20 cellular contexts compared by ENCODE assay signal in the genomic region with DNA sequence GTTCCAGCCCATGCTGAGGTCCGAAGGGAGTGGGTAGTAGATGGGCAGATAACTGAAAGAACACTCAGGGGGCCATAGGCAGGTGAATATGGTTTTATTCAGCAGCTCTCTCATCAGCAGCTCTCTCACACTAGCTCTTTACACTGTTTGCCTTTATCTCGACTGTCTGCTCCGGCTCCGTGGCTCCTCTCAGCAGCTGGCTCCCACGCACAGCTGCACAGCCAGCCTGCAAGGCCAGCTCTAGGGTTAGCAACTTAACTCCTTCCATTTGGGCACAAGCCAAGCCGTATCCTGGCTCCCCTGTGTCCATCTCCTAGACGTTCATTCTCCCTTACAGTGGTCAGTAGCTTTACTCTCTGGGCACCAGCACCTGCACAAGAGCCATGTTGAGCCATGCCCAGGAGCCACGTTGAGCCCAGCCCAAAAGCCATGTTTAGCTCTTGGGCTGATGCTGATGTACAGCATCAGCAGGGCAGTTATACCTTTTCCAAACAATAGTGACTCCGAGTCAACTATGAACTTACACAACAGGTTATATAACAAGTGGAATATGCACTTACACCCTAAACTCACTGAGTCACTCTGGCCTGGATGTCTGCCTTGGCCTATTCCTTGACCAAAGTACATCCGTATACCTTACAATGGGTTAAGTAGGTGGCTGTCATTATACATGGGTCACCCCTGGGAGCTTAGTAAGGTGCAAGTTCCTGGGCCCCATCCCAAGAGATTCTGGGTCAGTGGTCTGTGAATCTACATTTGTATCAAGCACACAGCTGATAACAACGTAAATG. TPM values are rescaled to one million over a fixed set of nuclear protein-coding genes. Genes with fewer than 3 reads are reported as not detected.
DNase-seq lines count a peak whose midpoint lies in the region; TF ChIP-seq lines count a peak whose summit lies in the region.
"Had no signal": no experiment of that assay in that cellular context is flagged by ENCODE, and none has a peak within 500 bp of the region (broad histone marks: within the 10 kb centered on the region; RNA-seq: fewer than 3 reads in every experiment).

No MANE protein-coding gene starts in this region.

- no peak for TF ChIP-seq CTCF in hepatocyte (IDR thresholded peaks at IDR 0.05; ENCODE audit: poor library complexity)

- DNase-seq in Karpas-422 (peak; percentile 82), hepatocyte (ENCODE audit: low spot score) (no peak), KG1 (lab: John Stamatoyannopoulos, UW) (no peak), SW480 (ENCODE audit: low spot score) (no peak), hypothalamus (lab: John Stamatoyannopoulos, UW) (no peak), T-helper 9 cell (no peak)
- DNase-seq: ACHN; BE2C; Calu3; CD4-positive, alpha-beta memory T cell; DMS79 treated with DMSO at 0.1 percent for 48 hours; GF-D8; GOT3; H7; HFFc6 had no signal

- H3K27ac ChIP-seq in BLaER1 (no peak overlapping the region), Karpas-422 (ENCODE audit: low read length) (peak overlapping the region; percentile 34), hepatocyte (peak overlapping the region; percentile 75)
- H3K27ac ChIP-seq in BLaER1 treated with 17β-estradiol and CSF1 and Interleukin-3, amounts not matched to agents 10 nM and 100 nM: peak overlapping the region in 1 of 11 experiments; percentile 23; a peak in 1 of 22 replicates

- H3K4me3 ChIP-seq in BLaER1: no peak overlapping the region
- H3K4me3 ChIP-seq in BLaER1 treated with 17β-estradiol and CSF1 and Interleukin-3, amounts not matched to agents 10 nM and 100 nM: no peak overlapping the region
- H3K4me3 ChIP-seq in Karpas-422 (ENCODE audit: low read length): peak overlapping the region; percentile 43; the same call in 1 of the 2 replicates
- H3K4me3 ChIP-seq in hepatocyte: no peak overlapping the region

- no peaks in the 10 kb centered on the region for H3K27me3 ChIP-seq in BLaER1
- H3K27me3 ChIP-seq in BLaER1 treated with 17β-estradiol and CSF1 and Interleukin-3, amounts not matched to agents 10 nM and 100 nM: peaks cover 0 to 16% (median 0%) of the 10 kb centered on the region in 11 experiments; a peak in 2 of 22 replicates
- no peaks in the 10 kb centered on the region for H3K27me3 ChIP-seq in Karpas-422 (ENCODE audit: low read length)
- no peaks in the 10 kb centered on the region for H3K27me3 ChIP-seq in hepatocyte
- H3K27me3 ChIP-seq: BE2C had no signal

- H2AFZ ChIP-seq in Karpas-422 (ENCODE audit: low read length) (no peak overlapping the region), hepatocyte (no peak overlapping the region)

- H3K9me2 ChIP-seq in Karpas-422 (replicated peaks; ENCODE audit: insufficient read depth, low read length) (no peaks in the 10 kb centered on the region), hepatocyte (replicated peaks; ENCODE audit: insufficient read depth) (no peaks in the 10 kb centered on the region)

- H4K20me1 ChIP-seq in BLaER1 (no peaks in the 10 kb centered on the region), Karpas-422 (ENCODE audit: insufficient read depth, low read depth, low read length) (no peaks in the 10 kb centered on the region), hepatocyte (ENCODE audit: insufficient read depth, poor library complexity, severe bottlenecking) (no peaks in the 10 kb centered on the region)
- no peaks in the 10 kb centered on the region for H4K20me1 ChIP-seq in BLaER1 treated with 17β-estradiol and CSF1 and Interleukin-3, amounts not matched to agents 10 nM and 100 nM

- H3K79me2 ChIP-seq in Karpas-422 (ENCODE audit: low read length) (no peaks in the 10 kb centered on the region), hepatocyte (no peaks in the 10 kb centered on the region)

- H3K36me3 ChIP-seq in BLaER1 (no peaks in the 10 kb centered on the region), Karpas-422 (ENCODE audit: insufficient read depth, low read length) (no peaks in the 10 kb centered on the region), hepatocyte (replicated peaks; ENCODE audit: insufficient read depth, low read depth) (no peaks in the 10 kb centered on the region)
- no peaks in the 10 kb centered on the region for H3K36me3 ChIP-seq in BLaER1 treated with 17β-estradiol and CSF1 and Interleukin-3, amounts not matched to agents 10 nM and 100 nM
- H3K36me3 ChIP-seq: BE2C had no signal

- H3K4me2 ChIP-seq in BLaER1 (peak overlapping the region; percentile 56), Karpas-422 (ENCODE audit: low read depth, low read length, poor library complexity, severe bottlenecking) (peak overlapping the region; percentile 63), hepatocyte (peak overlapping the region; percentile 34)
- H3K4me2 ChIP-seq in BLaER1 treated with 17β-estradiol and CSF1 and Interleukin-3, amounts not matched to agents 10 nM and 100 nM: peak overlapping the region in 8 of 11 experiments; percentile 39 to 70 (median 51); a peak in 15 of 22 replicates

- H3K4me1 ChIP-seq in BLaER1: peaks cover 19% of the 10 kb centered on the region
- peaks cover 14 to 27% (median 21%) of the 10 kb centered on the region in 10 experiments for H3K4me1 ChIP-seq in BLaER1 treated with 17β-estradiol and CSF1 and Interleukin-3, amounts not matched to agents 10 nM and 100 nM
- peaks cover 44% of the 10 kb centered on the region for H3K4me1 ChIP-seq in Karpas-422 (ENCODE audit: low read length)
- H3K4me1 ChIP-seq in hepatocyte (ENCODE audit: insufficient read depth): peaks cover 16% of the 10 kb centered on the region
- H3K4me1 ChIP-seq: BE2C had no signal

- H3K9me3 ChIP-seq in BLaER1 (no peaks in the 10 kb centered on the region), Karpas-422 (ENCODE audit: low read length) (no peaks in the 10 kb centered on the region), hepatocyte (ENCODE audit: low read depth) (no peaks in the 10 kb centered on the region)
- no peaks in the 10 kb centered on the region for H3K9me3 ChIP-seq in BLaER1 treated with 17β-estradiol and CSF1 and Interleukin-3, amounts not matched to agents 10 nM and 100 nM (replicated peaks in 1 of 11)
- H3K9me3 ChIP-seq: BE2C had no signal

- no peak overlapping the region for H3K9ac ChIP-seq in BLaER1
- H3K9ac ChIP-seq in BLaER1 treated with 17β-estradiol and CSF1 and Interleukin-3, amounts not matched to agents 10 nM and 100 nM: no peak overlapping the region
- H3K9ac ChIP-seq in Karpas-422 (ENCODE audit: low read length): no peak overlapping the region

- WGBS in hepatocyte (ENCODE audit: low lambda C conversion rate, missing lambda C conversion rate): 73% methylated on average over 11 of the region's 11 CpGs

RNA-seq across cellular contexts. Expression of gene TOPAZ1, which starts 34.6 kb away (rescaled TPM):
- not detected in 2 replicates for total RNA-seq in Karpas-422 (2014; rRNA removed; shearing (Covaris generic); ENCODE audit: low replicate concordance)
- not detected in 2 replicates for total RNA-seq in hepatocyte
- not detected in 2 replicates for polyA plus RNA-seq in hepatocyte
- total RNA-seq: Calu3; CD4-positive, alpha-beta memory T cell; H7; HepG2; HFFc6 had no signal
- polyA plus RNA-seq: CD14-positive monocyte; CD4-positive, alpha-beta memory T cell; HepG2; IgD-negative memory B cell had no signal
